ENCODE assay signal across 9 cellular contexts in the genomic region with DNA sequence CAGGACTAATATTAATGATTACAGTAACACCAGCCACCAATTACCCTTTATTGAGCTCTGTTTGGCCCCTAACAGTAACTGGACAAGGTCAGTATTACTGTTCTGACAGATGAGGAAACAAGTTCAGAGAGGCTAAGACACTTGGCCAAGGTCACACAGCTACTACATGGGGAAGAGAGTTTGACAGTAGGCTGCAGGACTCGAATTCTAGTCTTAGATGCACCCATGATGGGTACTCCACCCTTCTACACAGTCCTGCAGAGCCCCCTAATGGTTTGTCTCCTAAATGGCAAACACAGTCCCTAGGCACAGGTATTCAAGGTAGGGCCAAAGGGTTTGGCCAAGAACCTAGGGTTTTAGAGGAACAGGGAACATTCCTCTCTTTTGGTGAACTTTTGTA.
A peak's percentile ranks its signal among the peaks of the same experiment; 100 is the strongest.
DNase-seq lines count a peak whose midpoint lies in the region; ATAC-seq and TF ChIP-seq lines count a peak whose summit lies in the region.
"Had no signal": no experiment of that assay in that cellular context is flagged by ENCODE, and none has a peak within 500 bp of the region (broad histone marks: within the 10 kb centered on the region; RNA-seq: fewer than 3 reads in every experiment).

No MANE protein-coding gene starts in this region.

- no peaks in the 10 kb centered on the region for H3K9me3 Mint-ChIP-seq in activated CD4-positive, alpha-beta T cell treated with anti-CD3 and anti-CD28 coated beads for 36 hours (ENCODE audit: low read depth)
- H3K9me3 Mint-ChIP-seq in activated naive CD8-positive, alpha-beta T cell treated with anti-CD3 and anti-CD28 coated beads, Interleukin-2, amount 10 ng/mL, durations not matched to agents 7 days and 5 days = no peaks in the 10 kb centered on the region
- H3K9me3 Mint-ChIP-seq: CD4-positive, alpha-beta memory T cell had no signal

- no peak overlapping the region for H3K27ac Mint-ChIP-seq in activated CD4-positive, alpha-beta T cell treated with anti-CD3 and anti-CD28 coated beads for 36 hours
- no peak overlapping the region for H3K27ac Mint-ChIP-seq in activated naive CD8-positive, alpha-beta T cell treated with anti-CD3 and anti-CD28 coated beads, Interleukin-2, amount 10 ng/mL, durations not matched to agents 7 days and 5 days
- H3K27ac Mint-ChIP-seq: CD4-positive, alpha-beta memory T cell had no signal

- H3K36me3 Mint-ChIP-seq in activated CD4-positive, alpha-beta T cell treated with anti-CD3 and anti-CD28 coated beads for 36 hours (ENCODE audit: low read depth) = no peaks in the 10 kb centered on the region
- no peaks in the 10 kb centered on the region for H3K36me3 Mint-ChIP-seq in activated naive CD8-positive, alpha-beta T cell treated with anti-CD3 and anti-CD28 coated beads, Interleukin-2, amount 10 ng/mL, durations not matched to agents 7 days and 5 days
- H3K36me3 Mint-ChIP-seq: CD4-positive, alpha-beta memory T cell had no signal

- H2AFZ ChIP-seq in Loucy (ENCODE audit: low read length) = no peak overlapping the region

- H3K27me3 ChIP-seq in Loucy (ENCODE audit: insufficient read depth, low read length, poor library complexity, severe bottlenecking) = no peaks in the 10 kb centered on the region
- H3K27me3 ChIP-seq in MG63 = no peaks in the 10 kb centered on the region

- no peaks in the 10 kb centered on the region for H3K36me3 ChIP-seq in Loucy (ENCODE audit: insufficient read depth, low read length)
- H3K36me3 ChIP-seq in MG63 = no peaks in the 10 kb centered on the region

- ATAC-seq in activated CD4-positive, alpha-beta T cell treated with anti-CD3 and anti-CD28 coated beads for 36 hours = peak; percentile 77
- peak; percentile 78 for ATAC-seq in activated naive CD8-positive, alpha-beta T cell treated with anti-CD3 and anti-CD28 coated beads, Interleukin-2, amount 10 ng/mL, durations not matched to agents 7 days and 5 days (ENCODE audit: low read depth)
- ATAC-seq in stimulated activated naive CD8-positive, alpha-beta T cell treated with anti-CD3 and anti-CD28 coated beads, Interleukin-15, Interleukin-2, amounts not matched to agents 100 U/mL and 50 U/mL, for 24 hours = peak; percentile 58

- DNase-seq in activated CD4-positive, alpha-beta T cell treated with anti-CD3 and anti-CD28 coated beads for 36 hours = peak; percentile 58
- no peak for DNase-seq in activated CD4-positive, alpha-beta T cell treated with anti-CD3 and anti-CD28 coated beads for 1 hour
- no peak for DNase-seq in activated naive CD8-positive, alpha-beta T cell treated with anti-CD3 and anti-CD28 coated beads, Interleukin-2, amount 10 ng/mL, durations not matched to agents 7 days and 5 days
- peak; percentile 33 for DNase-seq in stimulated activated naive CD8-positive, alpha-beta T cell treated with anti-CD3 and anti-CD28 coated beads, Interleukin-15, Interleukin-2, amounts not matched to agents 100 U/mL and 50 U/mL, for 24 hours
- DNase-seq in AG08395 (ENCODE audit: low spot score) (no peak), DMS153 treated with DMSO at 0.1 percent for 48 hours (lab: John Stamatoyannopoulos, UW; ENCODE audit: unreplicated experiment) (no peak), MG63 (no peak)

- H3K4me2 ChIP-seq in Loucy (ENCODE audit: low read depth, low read length, poor library complexity, severe bottlenecking) = no peak overlapping the region

- H3K4me1 ChIP-seq in Loucy (ENCODE audit: insufficient read depth, low read length, poor library complexity, severe bottlenecking) = no peaks in the 10 kb centered on the region

- intact Hi-C loops in activated CD4-positive, alpha-beta T cell treated with anti-CD3 and anti-CD28 coated beads for 36 hours (cut with DNase I, micrococcal nuclease) = loop anchor here (1.0 to 5.0 kb wide), 4 partner anchors 54 to 786 kb away; a partner anchor contains a TSS

- no peaks in the 10 kb centered on the region for H3F3A ChIP-seq in Loucy (ENCODE audit: low read depth)

- H3K27me3 Mint-ChIP-seq in activated CD4-positive, alpha-beta T cell treated with anti-CD3 and anti-CD28 coated beads for 36 hours = peaks cover 9% of the 10 kb centered on the region
- H3K27me3 Mint-ChIP-seq in activated naive CD8-positive, alpha-beta T cell treated with anti-CD3 and anti-CD28 coated beads, Interleukin-2, amount 10 ng/mL, durations not matched to agents 7 days and 5 days = peaks cover 17% of the 10 kb centered on the region

- H3K4me3 ChIP-seq in Loucy (ENCODE audit: low read length, poor library complexity, severe bottlenecking) = no peak overlapping the region
- no peak overlapping the region for H3K4me3 ChIP-seq in MG63

- no peaks in the 10 kb centered on the region for H4K20me1 ChIP-seq in Loucy (ENCODE audit: insufficient read depth, low read length, poor library complexity, severe bottlenecking)

- POLR2A ChIA-PET in activated CD4-positive, alpha-beta T cell treated with anti-CD3 and anti-CD28 coated beads for 36 hours (lab: Charles Lee) = no interaction called here
- POLR2A ChIA-PET in activated naive CD8-positive, alpha-beta T cell treated with anti-CD3 and anti-CD28 coated beads, Interleukin-2, amount 10 ng/mL, durations not matched to agents 7 days and 5 days (lab: Charles Lee) = no interaction called here

- no peaks in the 10 kb centered on the region for H3K9me2 ChIP-seq in Loucy (replicated peaks; ENCODE audit: low read depth, low read length)

- H3K79me2 ChIP-seq in Loucy (ENCODE audit: insufficient read depth, low read length) = no peaks in the 10 kb centered on the region

- peak; percentile 75 for TF ChIP-seq CTCF in Loucy (conservative IDR thresholded peaks at IDR 0.05; ENCODE audit: low read length)

- H3K9me3 ChIP-seq in Loucy (ENCODE audit: insufficient read depth, low read depth, low read length) (no peaks in the 10 kb centered on the region), MG63 (no peaks in the 10 kb centered on the region)

- H3K4me3 Mint-ChIP-seq in activated CD4-positive, alpha-beta T cell treated with anti-CD3 and anti-CD28 coated beads for 36 hours = no peak overlapping the region
- no peak overlapping the region for H3K4me3 Mint-ChIP-seq in activated naive CD8-positive, alpha-beta T cell treated with anti-CD3 and anti-CD28 coated beads, Interleukin-2, amount 10 ng/mL, durations not matched to agents 7 days and 5 days
- H3K4me3 Mint-ChIP-seq: CD4-positive, alpha-beta memory T cell had no signal

- no peak overlapping the region for H3K9ac ChIP-seq in Loucy (ENCODE audit: low read depth, low read length, poor library complexity, severe bottlenecking)

- H3K4me1 Mint-ChIP-seq in activated CD4-positive, alpha-beta T cell treated with anti-CD3 and anti-CD28 coated beads for 36 hours = peaks cover 5% of the 10 kb centered on the region
- peaks cover 7% of the 10 kb centered on the region for H3K4me1 Mint-ChIP-seq in activated naive CD8-positive, alpha-beta T cell treated with anti-CD3 and anti-CD28 coated beads, Interleukin-2, amount 10 ng/mL, durations not matched to agents 7 days and 5 days
- H3K4me1 Mint-ChIP-seq: CD4-positive, alpha-beta memory T cell had no signal

- CTCF ChIA-PET in activated CD4-positive, alpha-beta T cell treated with anti-CD3 and anti-CD28 coated beads for 36 hours (lab: Charles Lee) = interaction anchor here (0.6 to 1.7 kb wide), 11 partner anchors 20 to 1374 kb away, joined by 3 to 10 read pairs (median 3); no protein-coding TSS in a partner anchor

Comparison
In these comparisons a context has a peak if more than half of its experiments do, and no peak if none do; other contexts are left out.
1. DNase-seq: peak in activated CD4-positive, alpha-beta T cell treated with anti-CD3 and anti-CD28 coated beads for 36 hours (single experiment) and stimulated activated naive CD8-positive, alpha-beta T cell treated with anti-CD3 and anti-CD28 coated beads, Interleukin-15, Interleukin-2, amounts not matched to agents 100 U/mL and 50 U/mL, for 24 hours (single experiment); none in activated CD4-positive, alpha-beta T cell treated with anti-CD3 and anti-CD28 coated beads for 1 hour (single experiment), activated naive CD8-positive, alpha-beta T cell treated with anti-CD3 and anti-CD28 coated beads, Interleukin-2, amount 10 ng/mL, durations not matched to agents 7 days and 5 days (single experiment), AG08395 (single experiment), DMS153 treated with DMSO at 0.1 percent for 48 hours (single experiment) and MG63 (single experiment).
2. Peak in every context shown above with its lines, with median percentiles within 50 percentile points of each other: ATAC-seq.